In genomic region chr18:23972416-23972815, GRCh38 we compare ENCODE assay signal across 1 cellular context.
TF ChIP-seq lines count a peak whose summit lies in the region.

No MANE protein-coding gene starts in this region.

TF ChIP-seq in GM12878, 131 proteins besides CTCF, POLR2A, EP300 and RAD21 (continued from another document):
- TF ChIP-seq CEBPZ (IDR thresholded peaks at IDR 0.05; ENCODE audit: low read depth, low read length) (no peak), IKZF2 (IDR thresholded peaks at IDR 0.05) (0 out of 4 replicates have a peak, but pooled peaks have one; percentile 12 to 20), CREM (IDR thresholded peaks at IDR 0.05; ENCODE audit: low read depth) (peak; percentile 63), JUNB (IDR thresholded peaks at IDR 0.05) (peak; percentile 75)
